ENCODE assay signal across 1 cellular context in the genomic region with DNA sequence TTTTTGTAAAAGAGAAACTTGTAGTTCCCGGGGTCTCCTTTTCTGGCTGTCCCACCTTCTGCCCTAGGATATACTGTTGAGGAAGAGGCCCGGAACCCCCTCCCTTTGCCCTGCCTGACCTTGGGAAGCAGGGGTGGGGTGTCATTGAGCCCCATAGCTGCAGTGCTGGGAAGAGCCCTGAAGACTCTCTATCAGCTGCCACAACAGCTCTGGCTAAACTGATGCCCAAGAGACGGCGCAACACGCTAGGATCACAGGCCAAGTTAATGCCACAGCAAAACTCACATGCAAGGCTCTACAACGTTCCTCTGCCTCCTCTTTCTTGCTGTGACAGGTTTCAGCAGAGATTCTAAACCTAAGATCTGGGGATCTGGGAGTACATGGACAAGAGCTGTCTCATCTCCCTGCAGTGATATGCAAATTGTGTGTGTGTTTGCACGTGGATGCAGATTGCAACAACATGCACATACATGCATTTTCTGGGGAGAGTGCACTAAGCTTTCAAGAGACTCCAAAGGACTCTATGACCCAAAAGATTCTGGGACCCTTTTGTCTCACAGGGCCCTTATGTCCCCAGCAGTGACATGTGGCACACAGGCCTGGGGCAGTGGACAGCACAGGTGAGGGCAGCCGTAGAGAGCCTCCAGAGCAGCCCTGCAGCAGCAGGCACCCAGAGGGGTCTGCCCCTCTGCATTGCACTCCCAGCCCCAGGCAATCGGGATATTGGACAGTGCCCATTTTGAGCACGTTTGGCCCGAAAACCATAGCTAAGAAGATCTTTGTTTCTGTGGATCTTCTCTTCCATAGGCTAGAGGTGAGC.
TF ChIP-seq lines count a peak whose summit lies in the region.

No MANE protein-coding gene starts in this region.

TF ChIP-seq in GM23338, 12 proteins besides CTCF, POLR2A, EP300 and RAD21 (continued from another document):
- TF ChIP-seq, protein P1, sequence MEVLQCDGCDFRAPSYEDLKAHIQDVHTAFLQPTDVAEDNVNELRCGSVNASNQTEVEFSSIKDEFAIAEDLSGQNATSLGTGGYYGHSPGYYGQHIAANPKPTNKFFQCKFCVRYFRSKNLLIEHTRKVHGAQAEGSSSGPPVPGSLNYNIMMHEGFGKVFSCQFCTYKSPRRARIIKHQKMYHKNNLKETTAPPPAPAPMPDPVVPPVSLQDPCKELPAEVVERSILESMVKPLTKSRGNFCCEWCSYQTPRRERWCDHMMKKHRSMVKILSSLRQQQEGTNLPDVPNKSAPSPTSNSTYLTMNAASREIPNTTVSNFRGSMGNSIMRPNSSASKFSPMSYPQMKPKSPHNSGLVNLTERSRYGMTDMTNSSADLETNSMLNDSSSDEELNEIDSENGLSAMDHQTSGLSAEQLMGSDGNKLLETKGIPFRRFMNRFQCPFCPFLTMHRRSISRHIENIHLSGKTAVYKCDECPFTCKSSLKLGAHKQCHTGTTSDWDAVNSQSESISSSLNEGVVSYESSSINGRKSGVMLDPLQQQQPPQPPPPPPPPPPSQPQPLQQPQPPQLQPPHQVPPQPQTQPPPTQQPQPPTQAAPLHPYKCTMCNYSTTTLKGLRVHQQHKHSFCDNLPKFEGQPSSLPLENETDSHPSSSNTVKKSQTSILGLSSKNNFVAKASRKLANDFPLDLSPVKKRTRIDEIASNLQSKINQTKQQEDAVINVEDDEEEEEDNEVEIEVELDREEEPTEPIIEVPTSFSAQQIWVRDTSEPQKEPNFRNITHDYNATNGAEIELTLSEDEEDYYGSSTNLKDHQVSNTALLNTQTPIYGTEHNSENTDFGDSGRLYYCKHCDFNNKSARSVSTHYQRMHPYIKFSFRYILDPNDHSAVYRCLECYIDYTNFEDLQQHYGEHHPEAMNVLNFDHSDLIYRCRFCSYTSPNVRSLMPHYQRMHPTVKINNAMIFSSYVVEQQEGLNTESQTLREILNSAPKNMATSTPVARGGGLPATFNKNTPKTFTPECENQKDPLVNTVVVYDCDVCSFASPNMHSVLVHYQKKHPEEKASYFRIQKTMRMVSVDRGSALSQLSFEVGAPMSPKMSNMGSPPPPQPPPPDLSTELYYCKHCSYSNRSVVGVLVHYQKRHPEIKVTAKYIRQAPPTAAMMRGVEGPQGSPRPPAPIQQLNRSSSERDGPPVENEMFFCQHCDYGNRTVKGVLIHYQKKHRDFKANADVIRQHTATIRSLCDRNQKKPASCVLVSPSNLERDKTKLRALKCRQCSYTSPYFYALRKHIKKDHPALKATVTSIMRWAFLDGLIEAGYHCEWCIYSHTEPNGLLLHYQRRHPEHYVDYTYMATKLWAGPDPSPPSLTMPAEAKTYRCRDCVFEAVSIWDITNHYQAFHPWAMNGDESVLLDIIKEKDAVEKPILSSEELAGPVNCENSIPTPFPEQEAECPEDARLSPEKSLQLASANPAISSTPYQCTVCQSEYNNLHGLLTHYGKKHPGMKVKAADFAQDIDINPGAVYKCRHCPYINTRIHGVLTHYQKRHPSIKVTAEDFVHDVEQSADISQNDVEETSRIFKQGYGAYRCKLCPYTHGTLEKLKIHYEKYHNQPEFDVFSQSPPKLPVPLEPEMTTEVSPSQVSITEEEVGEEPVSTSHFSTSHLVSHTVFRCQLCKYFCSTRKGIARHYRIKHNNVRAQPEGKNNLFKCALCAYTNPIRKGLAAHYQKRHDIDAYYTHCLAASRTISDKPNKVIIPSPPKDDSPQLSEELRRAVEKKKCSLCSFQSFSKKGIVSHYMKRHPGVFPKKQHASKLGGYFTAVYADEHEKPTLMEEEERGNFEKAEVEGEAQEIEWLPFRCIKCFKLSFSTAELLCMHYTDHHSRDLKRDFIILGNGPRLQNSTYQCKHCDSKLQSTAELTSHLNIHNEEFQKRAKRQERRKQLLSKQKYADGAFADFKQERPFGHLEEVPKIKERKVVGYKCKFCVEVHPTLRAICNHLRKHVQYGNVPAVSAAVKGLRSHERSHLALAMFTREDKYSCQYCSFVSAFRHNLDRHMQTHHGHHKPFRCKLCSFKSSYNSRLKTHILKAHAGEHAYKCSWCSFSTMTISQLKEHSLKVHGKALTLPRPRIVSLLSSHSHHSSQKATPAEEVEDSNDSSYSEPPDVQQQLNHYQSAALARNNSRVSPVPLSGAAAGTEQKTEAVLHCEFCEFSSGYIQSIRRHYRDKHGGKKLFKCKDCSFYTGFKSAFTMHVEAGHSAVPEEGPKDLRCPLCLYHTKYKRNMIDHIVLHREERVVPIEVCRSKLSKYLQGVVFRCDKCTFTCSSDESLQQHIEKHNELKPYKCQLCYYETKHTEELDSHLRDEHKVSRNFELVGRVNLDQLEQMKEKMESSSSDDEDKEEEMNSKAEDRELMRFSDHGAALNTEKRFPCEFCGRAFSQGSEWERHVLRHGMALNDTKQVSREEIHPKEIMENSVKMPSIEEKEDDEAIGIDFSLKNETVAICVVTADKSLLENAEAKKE (CRISPR knock-in tag; IDR thresholded peaks at IDR 0.05): no peak
- TF ChIP-seq EZH2phosphoT487 (IDR thresholded peaks at IDR 0.05; ENCODE audit: unreplicated experiment): no peak
- TF ChIP-seq CREB1 (CRISPR knock-in tag; IDR thresholded peaks at IDR 0.05; ENCODE audit: low read depth): no peak
- TF ChIP-seq ZNF331 (CRISPR knock-in tag; IDR thresholded peaks at IDR 0.05; ENCODE audit: low read depth): no peak
- TF ChIP-seq EZH2 (IDR thresholded peaks at IDR 0.05; ENCODE audit: low read depth, unreplicated experiment): no peak
- no peak for TF ChIP-seq NANOG (IDR thresholded peaks at IDR 0.05; ENCODE audit: borderline replicate concordance)
- TF ChIP-seq STAT1 (IDR thresholded peaks at IDR 0.05; ENCODE audit: unreplicated experiment): no peak
- no peak for TF ChIP-seq JUNB (IDR thresholded peaks at IDR 0.05; ENCODE audit: unreplicated experiment)
- TF ChIP-seq, protein P2, sequence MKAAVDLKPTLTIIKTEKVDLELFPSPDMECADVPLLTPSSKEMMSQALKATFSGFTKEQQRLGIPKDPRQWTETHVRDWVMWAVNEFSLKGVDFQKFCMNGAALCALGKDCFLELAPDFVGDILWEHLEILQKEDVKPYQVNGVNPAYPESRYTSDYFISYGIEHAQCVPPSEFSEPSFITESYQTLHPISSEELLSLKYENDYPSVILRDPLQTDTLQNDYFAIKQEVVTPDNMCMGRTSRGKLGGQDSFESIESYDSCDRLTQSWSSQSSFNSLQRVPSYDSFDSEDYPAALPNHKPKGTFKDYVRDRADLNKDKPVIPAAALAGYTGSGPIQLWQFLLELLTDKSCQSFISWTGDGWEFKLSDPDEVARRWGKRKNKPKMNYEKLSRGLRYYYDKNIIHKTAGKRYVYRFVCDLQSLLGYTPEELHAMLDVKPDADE (IDR thresholded peaks at IDR 0.05): no peak
- TF ChIP-seq, protein P3, sequence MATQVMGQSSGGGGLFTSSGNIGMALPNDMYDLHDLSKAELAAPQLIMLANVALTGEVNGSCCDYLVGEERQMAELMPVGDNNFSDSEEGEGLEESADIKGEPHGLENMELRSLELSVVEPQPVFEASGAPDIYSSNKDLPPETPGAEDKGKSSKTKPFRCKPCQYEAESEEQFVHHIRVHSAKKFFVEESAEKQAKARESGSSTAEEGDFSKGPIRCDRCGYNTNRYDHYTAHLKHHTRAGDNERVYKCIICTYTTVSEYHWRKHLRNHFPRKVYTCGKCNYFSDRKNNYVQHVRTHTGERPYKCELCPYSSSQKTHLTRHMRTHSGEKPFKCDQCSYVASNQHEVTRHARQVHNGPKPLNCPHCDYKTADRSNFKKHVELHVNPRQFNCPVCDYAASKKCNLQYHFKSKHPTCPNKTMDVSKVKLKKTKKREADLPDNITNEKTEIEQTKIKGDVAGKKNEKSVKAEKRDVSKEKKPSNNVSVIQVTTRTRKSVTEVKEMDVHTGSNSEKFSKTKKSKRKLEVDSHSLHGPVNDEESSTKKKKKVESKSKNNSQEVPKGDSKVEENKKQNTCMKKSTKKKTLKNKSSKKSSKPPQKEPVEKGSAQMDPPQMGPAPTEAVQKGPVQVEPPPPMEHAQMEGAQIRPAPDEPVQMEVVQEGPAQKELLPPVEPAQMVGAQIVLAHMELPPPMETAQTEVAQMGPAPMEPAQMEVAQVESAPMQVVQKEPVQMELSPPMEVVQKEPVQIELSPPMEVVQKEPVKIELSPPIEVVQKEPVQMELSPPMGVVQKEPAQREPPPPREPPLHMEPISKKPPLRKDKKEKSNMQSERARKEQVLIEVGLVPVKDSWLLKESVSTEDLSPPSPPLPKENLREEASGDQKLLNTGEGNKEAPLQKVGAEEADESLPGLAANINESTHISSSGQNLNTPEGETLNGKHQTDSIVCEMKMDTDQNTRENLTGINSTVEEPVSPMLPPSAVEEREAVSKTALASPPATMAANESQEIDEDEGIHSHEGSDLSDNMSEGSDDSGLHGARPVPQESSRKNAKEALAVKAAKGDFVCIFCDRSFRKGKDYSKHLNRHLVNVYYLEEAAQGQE (IDR thresholded peaks at IDR 0.05; ENCODE audit: unreplicated experiment): no peak
- TF ChIP-seq POLR2AphosphoS5 (IDR thresholded peaks at IDR 0.05; ENCODE audit: low read depth): no peak
